Comparison of ENCODE assay signal across 1 cellular context in the genomic region with DNA sequence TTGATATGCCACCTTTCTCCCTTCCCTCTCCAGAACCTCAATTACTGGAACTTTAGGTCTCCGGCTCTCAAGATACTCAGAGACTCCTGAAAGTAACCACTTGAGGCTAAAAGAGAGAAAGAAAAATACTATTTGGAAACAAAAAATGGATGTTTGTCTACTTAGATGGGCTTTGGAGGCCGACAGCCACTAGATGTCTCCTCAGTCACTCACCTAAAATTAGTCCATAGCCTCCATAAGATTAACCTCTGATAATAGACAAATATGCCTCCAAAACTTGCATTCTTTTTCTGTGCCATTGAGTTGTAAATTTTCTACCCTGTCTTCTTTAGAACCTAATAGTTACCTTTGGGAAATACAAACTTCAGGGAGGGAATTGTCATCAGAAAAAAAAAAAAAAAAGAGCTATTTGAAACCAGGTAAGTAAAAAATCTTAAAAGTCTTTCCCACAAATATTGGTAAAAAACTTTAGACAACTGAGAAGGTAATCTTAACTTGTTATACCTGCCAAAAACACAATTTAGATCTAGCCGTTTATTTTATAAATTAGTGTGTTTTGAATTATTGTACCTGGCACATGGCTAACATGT.
A peak's percentile ranks its signal among the peaks of the same experiment; 100 is the strongest.
TF ChIP-seq lines count a peak whose summit lies in the region.

No MANE protein-coding gene starts in this region.

TF ChIP-seq in K562, 482 proteins besides CTCF, POLR2A, EP300 and RAD21:
- TF ChIP-seq, protein P1, sequence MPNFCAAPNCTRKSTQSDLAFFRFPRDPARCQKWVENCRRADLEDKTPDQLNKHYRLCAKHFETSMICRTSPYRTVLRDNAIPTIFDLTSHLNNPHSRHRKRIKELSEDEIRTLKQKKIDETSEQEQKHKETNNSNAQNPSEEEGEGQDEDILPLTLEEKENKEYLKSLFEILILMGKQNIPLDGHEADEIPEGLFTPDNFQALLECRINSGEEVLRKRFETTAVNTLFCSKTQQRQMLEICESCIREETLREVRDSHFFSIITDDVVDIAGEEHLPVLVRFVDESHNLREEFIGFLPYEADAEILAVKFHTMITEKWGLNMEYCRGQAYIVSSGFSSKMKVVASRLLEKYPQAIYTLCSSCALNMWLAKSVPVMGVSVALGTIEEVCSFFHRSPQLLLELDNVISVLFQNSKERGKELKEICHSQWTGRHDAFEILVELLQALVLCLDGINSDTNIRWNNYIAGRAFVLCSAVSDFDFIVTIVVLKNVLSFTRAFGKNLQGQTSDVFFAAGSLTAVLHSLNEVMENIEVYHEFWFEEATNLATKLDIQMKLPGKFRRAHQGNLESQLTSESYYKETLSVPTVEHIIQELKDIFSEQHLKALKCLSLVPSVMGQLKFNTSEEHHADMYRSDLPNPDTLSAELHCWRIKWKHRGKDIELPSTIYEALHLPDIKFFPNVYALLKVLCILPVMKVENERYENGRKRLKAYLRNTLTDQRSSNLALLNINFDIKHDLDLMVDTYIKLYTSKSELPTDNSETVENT (CRISPR knock-in tag; IDR thresholded peaks at IDR 0.05) = no peak
- TF ChIP-seq, protein P2, sequence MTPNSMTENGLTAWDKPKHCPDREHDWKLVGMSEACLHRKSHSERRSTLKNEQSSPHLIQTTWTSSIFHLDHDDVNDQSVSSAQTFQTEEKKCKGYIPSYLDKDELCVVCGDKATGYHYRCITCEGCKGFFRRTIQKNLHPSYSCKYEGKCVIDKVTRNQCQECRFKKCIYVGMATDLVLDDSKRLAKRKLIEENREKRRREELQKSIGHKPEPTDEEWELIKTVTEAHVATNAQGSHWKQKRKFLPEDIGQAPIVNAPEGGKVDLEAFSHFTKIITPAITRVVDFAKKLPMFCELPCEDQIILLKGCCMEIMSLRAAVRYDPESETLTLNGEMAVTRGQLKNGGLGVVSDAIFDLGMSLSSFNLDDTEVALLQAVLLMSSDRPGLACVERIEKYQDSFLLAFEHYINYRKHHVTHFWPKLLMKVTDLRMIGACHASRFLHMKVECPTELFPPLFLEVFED (CRISPR knock-in tag; conservative IDR thresholded peaks at IDR 0.05) = no peak
- TF ChIP-seq, protein P3, sequence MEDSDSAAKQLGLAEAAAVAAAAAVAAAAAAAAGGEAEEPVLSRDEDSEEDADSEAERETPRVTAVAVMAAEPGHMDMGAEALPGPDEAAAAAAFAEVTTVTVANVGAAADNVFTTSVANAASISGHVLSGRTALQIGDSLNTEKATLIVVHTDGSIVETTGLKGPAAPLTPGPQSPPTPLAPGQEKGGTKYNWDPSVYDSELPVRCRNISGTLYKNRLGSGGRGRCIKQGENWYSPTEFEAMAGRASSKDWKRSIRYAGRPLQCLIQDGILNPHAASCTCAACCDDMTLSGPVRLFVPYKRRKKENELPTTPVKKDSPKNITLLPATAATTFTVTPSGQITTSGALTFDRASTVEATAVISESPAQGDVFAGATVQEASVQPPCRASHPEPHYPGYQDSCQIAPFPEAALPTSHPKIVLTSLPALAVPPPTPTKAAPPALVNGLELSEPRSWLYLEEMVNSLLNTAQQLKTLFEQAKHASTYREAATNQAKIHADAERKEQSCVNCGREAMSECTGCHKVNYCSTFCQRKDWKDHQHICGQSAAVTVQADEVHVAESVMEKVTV (CRISPR knock-in tag; IDR thresholded peaks at IDR 0.05) = peak; percentile 52; the same call in 1 of the 2 replicates
- TF ChIP-seq SMC3 (conservative IDR thresholded peaks at IDR 0.05; ENCODE audit: insufficient read depth, low read depth, low read length) = peak; percentile 50; the same call in 1 of the 2 replicates
